In genomic region chr7:103018295-103018694, GRCh38 we compare ENCODE assay signal across 3 cellular contexts. TPM values are rescaled to one million over a fixed set of nuclear protein-coding genes. Genes with fewer than 3 reads are reported as not detected.
DNase-seq lines count a peak whose midpoint lies in the region; ATAC-seq, FAIRE-seq and TF ChIP-seq lines count a peak whose summit lies in the region.
"Not testable (repeated sequence)": the region's sequence is repeated elsewhere in the genome, so short reads cannot be mapped to it uniquely, and the experiment has no call there.
"Had no signal": no experiment of that assay in that cellular context is flagged by ENCODE, and none has a peak within 500 bp of the region (broad histone marks: within the 10 kb centered on the region; RNA-seq: fewer than 3 reads in every experiment).

No MANE protein-coding gene starts in this region.

- H3K4me2 ChIP-seq in K562 (ENCODE audit: insufficient read depth, low read length), result not testable (repeated sequence)

- H3K9me1 ChIP-seq in K562 (ENCODE audit: control insufficient read depth, insufficient read depth, low read length), result not testable (repeated sequence)

- CTCF ChIA-PET in K562 (lab: Yijun Ruan, JAX; ENCODE audit: low intra/inter-chr PET ratio), result not testable (repeated sequence)

- not testable (repeated sequence) for BruUV-seq in K562 (replicated peaks; lab: Mats Ljungman, UMichigan)

- TF ChIP-seq POLR2A in K562 (conservative IDR thresholded peaks at IDR 0.05), result not testable (repeated sequence)

- not testable (repeated sequence) for H3K79me2 ChIP-seq in K562 (ENCODE audit: control insufficient read depth, insufficient read depth, low read length)

- not testable (repeated sequence) for FAIRE-seq in K562 (lab: Jason Lieb, UNC)

- TF ChIP-seq RAD21 in K562 (CRISPR knock-in tag; conservative IDR thresholded peaks at IDR 0.05 in 1 of 2, IDR thresholded peaks at IDR 0.05 in 1 of 2), result not testable (repeated sequence)

- not testable (repeated sequence) for DNase-seq in K562 (ENCODE audit: extremely low read depth in 1 of 4, low spot score in 3 of 4)

- H3K4me3 ChIP-seq in K562, result not testable (repeated sequence)

- not testable (repeated sequence) for H3K9me3 ChIP-seq in K562 (replicated peaks; ENCODE audit: control insufficient read depth, insufficient read depth, low read depth, low read length)

- not testable (repeated sequence) for H3K27ac ChIP-seq in K562 (ENCODE audit: extremely low read depth, low read depth, low read length)

- intact Hi-C loops in K562 (cut with micrococcal nuclease), result not testable (repeated sequence)

- not testable (repeated sequence) for H2AFZ ChIP-seq in K562 (ENCODE audit: low read depth, low read length)

- not testable (repeated sequence) for TF ChIP-seq CTCF in K562 (IDR thresholded peaks at IDR 0.05 in 2 of 3, conservative IDR thresholded peaks at IDR 0.05 in 1 of 3; ENCODE audit: insufficient read depth in 2 of 3, low read depth in 1 of 3, low read length in 3 of 3)

- H4K20me1 ChIP-seq in K562 (replicated peaks; ENCODE audit: control insufficient read depth, insufficient read depth, low read length), result not testable (repeated sequence)

- not testable (repeated sequence) for H3K9ac ChIP-seq in K562 (ENCODE audit: insufficient read depth in 1 of 2, low read depth in 2 of 2, low read length in 2 of 2)

- not testable (repeated sequence) for TF ChIP-seq EP300 in K562 (IDR thresholded peaks at IDR 0.05; ENCODE audit: low read length)

- H3K4me1 ChIP-seq in K562 (replicated peaks in 1 of 2; ENCODE audit: control insufficient read depth in 2 of 2, insufficient read depth in 2 of 2, low read length in 2 of 2), result not testable (repeated sequence)

- not testable (repeated sequence) for ATAC-seq in K562

- H3K36me3 ChIP-seq in K562 (ENCODE audit: control insufficient read depth, insufficient read depth, low read length), result not testable (repeated sequence)

- not testable (repeated sequence) for H3K27me3 ChIP-seq in K562 (ENCODE audit: control insufficient read depth in 2 of 2, insufficient read depth in 2 of 2, low read length in 2 of 2)

- in situ Hi-C loops in K562 (cut with MboI), result not testable (repeated sequence)

- POLR2A ChIA-PET in K562 (lab: Yijun Ruan, JAX), result not testable (repeated sequence)

- 53% methylated on average over 3 of the region's 3 CpGs for WGBS in K562 (ENCODE audit: insufficient coverage, low coverage, missing lambda C conversion rate)

TF ChIP-seq in K562, 482 proteins besides CTCF, POLR2A, EP300 and RAD21:
- peak; percentile 96 for TF ChIP-seq ZNF507 (tag; conservative IDR thresholded peaks at IDR 0.05)

RNA-seq across cellular contexts. Expression of gene FBXL13, which starts 56.3 kb away (rescaled TPM):
- 173 and 352 TPM in 2 replicates for total RNA-seq in K562 (2011; cell fraction: chromatin; rRNA removed; ENCODE audit: low replicate concordance)
- total RNA-seq in K562 (2011; cell fraction: nucleolus; rRNA removed), result 92.4 and 117 TPM in 2 replicates
- 138 and 171 TPM in 2 replicates for total RNA-seq in K562 (2011; cell fraction: nucleoplasm; rRNA removed)
- total RNA-seq in K562 (2014; rRNA removed) (16.3 and 17.5 TPM in 2 replicates), K562 (2014; rRNA removed; fragmentation: Illumina TruSeq; extraction: Trizol) (30.5 and 38.3 TPM in 2 replicates), K562 (2015; rRNA removed; fragmentation: Illumina TruSeq; extraction: Trizol) (21.2 and 23.7 TPM in 2 replicates), K562 (2021) (27.0 and 27.4 TPM in 2 replicates)
- polyA plus RNA-seq in K562 (2011; rRNA removed) (45.6 and 55.0 TPM in 2 replicates), K562 (2014; fragmentation: Illumina TruSeq; extraction: Trizol) (22.4 and 24.1 TPM in 2 replicates), K562 (2014; fragmentation: Nextera tagmentation; extraction: Ambion mirVana) (10 to 100 TPM; 25.4 to 26.6 TPM), K562 (2014; rRNA removed) (19.7 and 20.4 TPM in 2 replicates)
- polyA plus RNA-seq in K562 (2011; cell fraction: cytosol; rRNA removed), result 19.5 and 28.3 TPM in 2 replicates
- polyA plus RNA-seq in K562 (2011; cell fraction: nucleus; rRNA removed), result 45.8 and 53.1 TPM in 2 replicates
- 33.4 and 68.8 TPM in 2 replicates for polyA plus RNA-seq in K562 (2012)
- polyA minus RNA-seq in K562 (2011; rRNA and poly(A)+ RNA removed), result 104 and 108 TPM in 2 replicates
- 23.8 and 28.0 TPM in 2 replicates for polyA minus RNA-seq in K562 (2011; cell fraction: cytosol; rRNA and poly(A)+ RNA removed)
- polyA minus RNA-seq in K562 (2011; cell fraction: nucleus; rRNA and poly(A)+ RNA removed), result 101 and 137 TPM in 2 replicates
- total RNA-seq: CD4-positive, CD25-positive, alpha-beta regulatory T cell had no signal
- polyA plus RNA-seq: CD14-positive monocyte had no signal

RNA-seq across cellular contexts. Expression of gene ARMC10, which starts 56.6 kb away (rescaled TPM):
- 28.8 and 48.0 TPM in 2 replicates for total RNA-seq in K562 (2011; cell fraction: chromatin; rRNA removed; ENCODE audit: low replicate concordance)
- 30.0 and 34.1 TPM in 2 replicates for total RNA-seq in K562 (2011; cell fraction: nucleolus; rRNA removed)
- total RNA-seq in K562 (2011; cell fraction: nucleoplasm; rRNA removed), result 49.3 and 76.5 TPM in 2 replicates
- total RNA-seq in K562 (2014; rRNA removed), result 75.5 and 81.1 TPM in 2 replicates
- total RNA-seq in K562 (2014; rRNA removed; fragmentation: Illumina TruSeq; extraction: Trizol), result 89.9 and 95.4 TPM in 2 replicates
- 69.6 and 72.6 TPM in 2 replicates for total RNA-seq in K562 (2015; rRNA removed; fragmentation: Illumina TruSeq; extraction: Trizol)
- total RNA-seq in K562 (2021), result 72.6 and 76.1 TPM in 2 replicates
- polyA plus RNA-seq in K562 (2011; rRNA removed), result 71.0 and 113 TPM in 2 replicates
- 33.0 and 39.6 TPM in 2 replicates for polyA plus RNA-seq in K562 (2011; cell fraction: cytosol; rRNA removed)
- polyA plus RNA-seq in K562 (2011; cell fraction: nucleus; rRNA removed), result 17.0 and 25.6 TPM in 2 replicates
- 56.1 and 61.4 TPM in 2 replicates for polyA plus RNA-seq in K562 (2012)
- polyA plus RNA-seq in K562 (2014; fragmentation: Illumina TruSeq; extraction: Trizol), result 57.3 and 65.0 TPM in 2 replicates
- polyA plus RNA-seq in K562 (2014; fragmentation: Nextera tagmentation; extraction: Ambion mirVana), result 10 to 100 TPM; 17.0 to 22.7 TPM
- polyA plus RNA-seq in K562 (2014; rRNA removed), result 54.3 and 61.1 TPM in 2 replicates
- 85.3 and 101 TPM in 2 replicates for polyA minus RNA-seq in K562 (2011; rRNA and poly(A)+ RNA removed)
- 29.8 and 46.7 TPM in 2 replicates for polyA minus RNA-seq in K562 (2011; cell fraction: cytosol; rRNA and poly(A)+ RNA removed)
- polyA minus RNA-seq in K562 (2011; cell fraction: nucleus; rRNA and poly(A)+ RNA removed), result 14.5 and 15.4 TPM in 2 replicates
